ENCODE assay signal across 15 cellular contexts in the genomic region with DNA sequence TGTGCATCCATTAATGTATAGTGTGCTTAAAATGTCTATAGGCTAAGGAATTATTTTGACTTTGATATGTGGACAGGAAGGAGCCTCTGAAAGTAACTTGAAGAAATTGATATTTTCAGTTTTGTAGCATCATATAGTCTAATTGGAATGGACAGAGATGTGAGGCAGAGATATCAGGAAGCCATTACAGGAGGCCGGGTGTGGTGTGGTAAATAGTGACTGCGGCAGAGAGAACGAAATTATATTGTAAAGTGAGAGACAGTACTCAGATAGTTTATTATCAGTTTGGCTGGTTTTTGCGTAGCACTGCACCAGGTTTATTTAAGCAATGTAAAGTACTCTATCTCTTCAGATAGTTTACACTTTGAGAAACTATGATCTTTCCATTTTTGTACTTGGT.
A peak's percentile ranks its signal among the peaks of the same experiment; 100 is the strongest.
DNase-seq lines count a peak whose midpoint lies in the region; ATAC-seq and TF ChIP-seq lines count a peak whose summit lies in the region.
"Had no signal": no experiment of that assay in that cellular context is flagged by ENCODE, and none has a peak within 500 bp of the region (broad histone marks: within the 10 kb centered on the region; RNA-seq: fewer than 3 reads in every experiment).

No MANE protein-coding gene starts in this region.

- no peaks in the 10 kb centered on the region for H3K27me3 ChIP-seq in Loucy (ENCODE audit: insufficient read depth, low read length, poor library complexity, severe bottlenecking)

- no peak overlapping the region for H2AFZ ChIP-seq in Loucy (ENCODE audit: low read length)

- TF ChIP-seq CTCF in Loucy (conservative IDR thresholded peaks at IDR 0.05; ENCODE audit: low read length) (no peak), CD14-positive monocyte (IDR thresholded peaks at IDR 0.05) (no peak)

- peaks cover 12% of the 10 kb centered on the region for H3K4me1 Mint-ChIP-seq in activated T-helper 1 cell treated with anti-CD3 and anti-CD28 coated beads, Interleukin-12 subunit alpha, Interleukin-12 subunit beta, Interleukin-2, Interleukin-4 antibody, amounts not matched to agents 30 ng/mL and 10 ng/mL and 1 ng/mL, durations not matched to agents 14 hours and 24 hours and 36 hours (ENCODE audit: low read depth)
- peaks cover 8 to 13% (median 9%) of the 10 kb centered on the region in 3 donors for H3K4me1 Mint-ChIP-seq in naive B cell
- H3K4me1 Mint-ChIP-seq in activated CD4-positive, alpha-beta memory T cell treated with anti-CD3 and anti-CD28 coated beads, Interleukin-2, amount 10 ng/mL, durations not matched to agents 7 days and 5 days = peaks cover 5% of the 10 kb centered on the region
- H3K4me1 Mint-ChIP-seq in CD14-positive monocyte = no peaks in the 10 kb centered on the region

- no peak for ATAC-seq in naive B cell (ENCODE audit: low read depth in 2 of 2)
- ATAC-seq: CD8-positive, alpha-beta T cell had no signal

- H3K4me1 ChIP-seq in Loucy (ENCODE audit: insufficient read depth, low read length, poor library complexity, severe bottlenecking) = peaks cover 51% of the 10 kb centered on the region
- H3K4me1 ChIP-seq: Caco-2 had no signal

- peak overlapping the region; percentile 35 for H3K27ac Mint-ChIP-seq in activated T-helper 1 cell treated with anti-CD3 and anti-CD28 coated beads, Interleukin-12 subunit alpha, Interleukin-12 subunit beta, Interleukin-2, Interleukin-4 antibody, amounts not matched to agents 30 ng/mL and 10 ng/mL and 1 ng/mL, durations not matched to agents 14 hours and 24 hours and 36 hours
- peak overlapping the region in 4 of 6 donors; percentile 17 to 91 (median 30) for H3K27ac Mint-ChIP-seq in naive B cell
- H3K27ac Mint-ChIP-seq in activated CD4-positive, alpha-beta memory T cell treated with anti-CD3 and anti-CD28 coated beads, Interleukin-2, amount 10 ng/mL, durations not matched to agents 7 days and 5 days = no peak overlapping the region
- H3K27ac Mint-ChIP-seq in CD14-positive monocyte = peak overlapping the region in 1 of 7 donors; percentile 23
- H3K27ac Mint-ChIP-seq: CD8-positive, alpha-beta T cell; HFFc6 had no signal

- H3K4me3 Mint-ChIP-seq in activated T-helper 1 cell treated with anti-CD3 and anti-CD28 coated beads, Interleukin-12 subunit alpha, Interleukin-12 subunit beta, Interleukin-2, Interleukin-4 antibody, amounts not matched to agents 30 ng/mL and 10 ng/mL and 1 ng/mL, durations not matched to agents 14 hours and 24 hours and 36 hours = no peak overlapping the region
- no peak overlapping the region for H3K4me3 Mint-ChIP-seq in naive B cell
- no peak overlapping the region for H3K4me3 Mint-ChIP-seq in activated CD4-positive, alpha-beta memory T cell treated with anti-CD3 and anti-CD28 coated beads, Interleukin-2, amount 10 ng/mL, durations not matched to agents 7 days and 5 days
- H3K4me3 Mint-ChIP-seq in CD14-positive monocyte = no peak overlapping the region
- H3K4me3 Mint-ChIP-seq: CD4-positive, CD25-positive, alpha-beta regulatory T cell; CD8-positive, alpha-beta T cell; HFFc6 had no signal

- CTCF ChIA-PET in activated CD4-positive, alpha-beta memory T cell treated with anti-CD3 and anti-CD28 coated beads, Interleukin-2, amount 10 ng/mL, durations not matched to agents 7 days and 5 days (lab: Charles Lee) = no interaction called here

- POLR2A ChIA-PET in activated CD4-positive, alpha-beta memory T cell treated with anti-CD3 and anti-CD28 coated beads, Interleukin-2, amount 10 ng/mL, durations not matched to agents 7 days and 5 days (lab: Charles Lee) = no interaction called here

- H3K4me3 ChIP-seq in Loucy (ENCODE audit: low read length, poor library complexity, severe bottlenecking) = peak overlapping the region; percentile 48
- H3K4me3 ChIP-seq: HAP-1 had no signal

- no peak for DNase-seq in activated T-helper 1 cell treated with anti-CD3 and anti-CD28 coated beads, Interleukin-12 subunit alpha, Interleukin-12 subunit beta, Interleukin-2, Interleukin-4 antibody, amounts not matched to agents 30 ng/mL and 10 ng/mL and 1 ng/mL, durations not matched to agents 14 hours and 24 hours and 36 hours (ENCODE audit: low spot score)
- DNase-seq in naive B cell (no peak), NCI-H1930 (lab: John Stamatoyannopoulos, UW) (no peak), CD14-positive monocyte (ENCODE audit: low spot score) (no peak)
- DNase-seq in activated CD4-positive, alpha-beta memory T cell treated with anti-CD3 and anti-CD28 coated beads, Interleukin-2, amount 10 ng/mL, durations not matched to agents 7 days and 5 days = no peak
- DNase-seq: C1 segment of cervical spinal cord; Caco-2; CD4-positive, CD25-positive, alpha-beta regulatory T cell; CD8-positive, alpha-beta T cell; DMS153; DND-41; GOT3; HFFc6 had no signal

- intact Hi-C loops in activated T-helper 1 cell treated with anti-CD3 and anti-CD28 coated beads, Interleukin-12 subunit alpha, Interleukin-12 subunit beta, Interleukin-2, Interleukin-4 antibody, amounts not matched to agents 30 ng/mL and 10 ng/mL and 1 ng/mL, durations not matched to agents 14 hours and 24 hours and 36 hours (cut with micrococcal nuclease) = no loop called here
- intact Hi-C loops in CD14-positive monocyte (cut with micrococcal nuclease) = no loop called here

- H3K36me3 ChIP-seq in Loucy (ENCODE audit: insufficient read depth, low read length) = peaks cover 18% of the 10 kb centered on the region
- H3K36me3 ChIP-seq: HAP-1 had no signal

- H4K20me1 ChIP-seq in Loucy (ENCODE audit: insufficient read depth, low read length, poor library complexity, severe bottlenecking) = no peaks in the 10 kb centered on the region

- H3K79me2 ChIP-seq in Loucy (ENCODE audit: insufficient read depth, low read length) = peaks cover 26% of the 10 kb centered on the region; the same call in 1 of the 2 replicates

- peak overlapping the region; percentile 59 for H3K4me2 ChIP-seq in Loucy (ENCODE audit: low read depth, low read length, poor library complexity, severe bottlenecking)

- peaks cover 23% of the 10 kb centered on the region for H3K36me3 Mint-ChIP-seq in activated T-helper 1 cell treated with anti-CD3 and anti-CD28 coated beads, Interleukin-12 subunit alpha, Interleukin-12 subunit beta, Interleukin-2, Interleukin-4 antibody, amounts not matched to agents 30 ng/mL and 10 ng/mL and 1 ng/mL, durations not matched to agents 14 hours and 24 hours and 36 hours (ENCODE audit: low read depth)
- H3K36me3 Mint-ChIP-seq in naive B cell = peaks cover 16 to 25% of the 10 kb centered on the region in 2 donors
- H3K36me3 Mint-ChIP-seq in activated CD4-positive, alpha-beta memory T cell treated with anti-CD3 and anti-CD28 coated beads, Interleukin-2, amount 10 ng/mL, durations not matched to agents 7 days and 5 days (ENCODE audit: low read depth) = peaks cover 33% of the 10 kb centered on the region
- H3K36me3 Mint-ChIP-seq in CD14-positive monocyte = peaks cover 18 to 25% of the 10 kb centered on the region in 2 donors

- no peaks in the 10 kb centered on the region for H3K27me3 Mint-ChIP-seq in activated T-helper 1 cell treated with anti-CD3 and anti-CD28 coated beads, Interleukin-12 subunit alpha, Interleukin-12 subunit beta, Interleukin-2, Interleukin-4 antibody, amounts not matched to agents 30 ng/mL and 10 ng/mL and 1 ng/mL, durations not matched to agents 14 hours and 24 hours and 36 hours (ENCODE audit: insufficient read depth)
- H3K27me3 Mint-ChIP-seq in naive B cell (no peaks in the 10 kb centered on the region), CD14-positive monocyte (ENCODE audit: low read depth in 3 of 3) (no peaks in the 10 kb centered on the region)
- H3K27me3 Mint-ChIP-seq in activated CD4-positive, alpha-beta memory T cell treated with anti-CD3 and anti-CD28 coated beads, Interleukin-2, amount 10 ng/mL, durations not matched to agents 7 days and 5 days = no peaks in the 10 kb centered on the region
- H3K27me3 Mint-ChIP-seq: CD4-positive, CD25-positive, alpha-beta regulatory T cell had no signal

- H3K9ac ChIP-seq in Loucy (ENCODE audit: low read depth, low read length, poor library complexity, severe bottlenecking) = peak overlapping the region; percentile 22

- no peaks in the 10 kb centered on the region for H3K9me2 ChIP-seq in Loucy (replicated peaks; ENCODE audit: low read depth, low read length)

- H3K9me3 Mint-ChIP-seq in activated T-helper 1 cell treated with anti-CD3 and anti-CD28 coated beads, Interleukin-12 subunit alpha, Interleukin-12 subunit beta, Interleukin-2, Interleukin-4 antibody, amounts not matched to agents 30 ng/mL and 10 ng/mL and 1 ng/mL, durations not matched to agents 14 hours and 24 hours and 36 hours = no peaks in the 10 kb centered on the region
- H3K9me3 Mint-ChIP-seq in naive B cell = peaks cover 0 to 3% (median 0%) of the 10 kb centered on the region in 7 donors
- H3K9me3 Mint-ChIP-seq in activated CD4-positive, alpha-beta memory T cell treated with anti-CD3 and anti-CD28 coated beads, Interleukin-2, amount 10 ng/mL, durations not matched to agents 7 days and 5 days = peaks cover 4% of the 10 kb centered on the region
- H3K9me3 Mint-ChIP-seq in CD14-positive monocyte = peaks cover 0 to 2% (median 0%) of the 10 kb centered on the region in 7 donors
- H3K9me3 Mint-ChIP-seq: HFFc6 had no signal

- peaks cover 4% of the 10 kb centered on the region; the same call in 1 of the 2 replicates for H3F3A ChIP-seq in Loucy (ENCODE audit: low read depth)

- H3K9me3 ChIP-seq in Loucy (ENCODE audit: insufficient read depth, low read depth, low read length) = no peaks in the 10 kb centered on the region
- H3K9me3 ChIP-seq: Caco-2, HAP-1 had no signal
